21 cellular contexts compared by ENCODE assay signal in genomic region chr5:3389471-3390026, GRCh38.
DNase-seq lines count a peak whose midpoint lies in the region; ATAC-seq and TF ChIP-seq lines count a peak whose summit lies in the region.
"Had no signal": no experiment of that assay in that cellular context is flagged by ENCODE, and none has a peak within 500 bp of the region (broad histone marks: within the 10 kb centered on the region; RNA-seq: fewer than 3 reads in every experiment).

No MANE protein-coding gene starts in this region.

- H3K27ac ChIP-seq in heart left ventricle, result no peak overlapping the region
- H3K27ac ChIP-seq: BLaER1 treated with 17β-estradiol and CSF1 and Interleukin-3, amounts not matched to agents 10 nM and 100 nM; HL-60; KMS-11; Peyer's patch; SJSA1 had no signal

- H3K9me3 ChIP-seq in heart left ventricle, result no peaks in the 10 kb centered on the region

- peak; percentile 31 for DNase-seq in ELF-1 (ENCODE audit: low read depth, low spot score)
- DNase-seq in SW480 (ENCODE audit: low spot score), result peak; percentile 28
- peak; percentile 27 for DNase-seq in left kidney (ENCODE audit: low read depth, low spot score)
- peak; percentile 16 for DNase-seq in putamen (ENCODE audit: low spot score)
- DNase-seq in COLO829 (ENCODE audit: low spot score), result no peak
- DNase-seq in heart left ventricle, result no peak
- DNase-seq: CD8-positive, alpha-beta T cell; DMS79 treated with DMSO at 0.1 percent for 48 hours; HCEC 1CT; NCI-H1048; NCI-H1436; NCI-H2029; NCI-H446; NCI-H526 treated with DMSO at 0.1 percent for 48 hours; NK-92 treated with Interleukin-12 subunit alpha and Interleukin-12 subunit beta, amount 100 ng/mL, for 24 hours; Peyer's patch had no signal

- ATAC-seq in GM18909 (IDR thresholded peaks at IDR 0.05; ENCODE audit: poor library complexity, unreplicated experiment) (no peak), heart left ventricle (no peak)
- ATAC-seq: CD8-positive, alpha-beta T cell had no signal

- H3K4me1 ChIP-seq in heart left ventricle, result no peaks in the 10 kb centered on the region
- H3K4me1 ChIP-seq: Peyer's patch, SJSA1 had no signal

- no peaks in the 10 kb centered on the region for H3K36me3 ChIP-seq in heart left ventricle
- H3K36me3 ChIP-seq: BLaER1 treated with 17β-estradiol and CSF1 and Interleukin-3, amounts not matched to agents 10 nM and 100 nM; Peyer's patch; SJSA1 had no signal

- TF ChIP-seq POLR2A in heart left ventricle (IDR thresholded peaks at IDR 0.05), result no peak

- H3K4me3 ChIP-seq in heart left ventricle, result no peak overlapping the region
- H3K4me3 ChIP-seq: BLaER1 treated with 17β-estradiol and CSF1 and Interleukin-3, amounts not matched to agents 10 nM and 100 nM; Peyer's patch; SJSA1 had no signal

- intact Hi-C loops in heart left ventricle (cut with DNase I), result no loop called here

- WGBS in heart left ventricle, 4 donors, result 66 to 81% (median 73%) methylated on average over 10 to 11 of the region's 11 CpGs

- no peak for TF ChIP-seq CTCF in heart left ventricle (IDR thresholded peaks at IDR 0.05)

- no peaks in the 10 kb centered on the region for H3K27me3 ChIP-seq in heart left ventricle
- H3K27me3 ChIP-seq: BLaER1 treated with 17β-estradiol and CSF1 and Interleukin-3, amounts not matched to agents 10 nM and 100 nM; Peyer's patch; SJSA1 had no signal

Comparison
In these comparisons a context has a peak if more than half of its experiments do, and no peak if none do; other contexts are left out.
1. DNase-seq: peak in ELF-1 (single experiment), SW480 (single experiment), left kidney (single experiment) and putamen (single experiment); none in COLO829 (single experiment) and heart left ventricle (0 of 5).